ENCODE assay signal across 1 cellular context in genomic region chr1:53899206-53899628, GRCh38.
TF ChIP-seq lines count a peak whose summit lies in the region.

No MANE protein-coding gene starts in this region.

TF ChIP-seq in HepG2, 621 proteins besides CTCF, POLR2A, EP300 and RAD21 (continued from another document and continues in another):
- TF ChIP-seq ZBTB1 (CRISPR knock-in tag; IDR thresholded peaks at IDR 0.05; ENCODE audit: borderline replicate concordance), result no peak
- no peak; the same call in 1 of the 2 replicates for TF ChIP-seq RXRA (CRISPR knock-in tag; IDR thresholded peaks at IDR 0.05)
- TF ChIP-seq ZNF234 (CRISPR knock-in tag; conservative IDR thresholded peaks at IDR 0.05), result no peak
- no peak for TF ChIP-seq ZNF878 (CRISPR knock-in tag; IDR thresholded peaks at IDR 0.05)
- no peak for TF ChIP-seq CREB3 (CRISPR knock-in tag; IDR thresholded peaks at IDR 0.05)
- no peak for TF ChIP-seq CHCHD3 (CRISPR knock-in tag; IDR thresholded peaks at IDR 0.05)
- TF ChIP-seq HMGA1 (CRISPR knock-in tag; conservative IDR thresholded peaks at IDR 0.05), result no peak
- TF ChIP-seq ZNF564 (CRISPR knock-in tag; IDR thresholded peaks at IDR 0.05), result no peak
- TF ChIP-seq DR1 (CRISPR knock-in tag; IDR thresholded peaks at IDR 0.05), result no peak
- no peak for TF ChIP-seq ZNF850 (CRISPR knock-in tag; conservative IDR thresholded peaks at IDR 0.05)
- no peak for TF ChIP-seq AHDC1 (CRISPR knock-in tag; IDR thresholded peaks at IDR 0.05; ENCODE audit: borderline replicate concordance)
- TF ChIP-seq ISL2 (CRISPR knock-in tag; IDR thresholded peaks at IDR 0.05), result 0 out of 2 replicates have a peak, but pooled peaks have one; percentile 34
- TF ChIP-seq PAF1 (CRISPR knock-in tag; IDR thresholded peaks at IDR 0.05), result no peak
- no peak for TF ChIP-seq NBN (conservative IDR thresholded peaks at IDR 0.05)
- no peak for TF ChIP-seq ZNF343 (CRISPR knock-in tag; IDR thresholded peaks at IDR 0.05)
- TF ChIP-seq ZNF318 (CRISPR knock-in tag; IDR thresholded peaks at IDR 0.05), result no peak
- TF ChIP-seq MIXL1 (CRISPR knock-in tag; IDR thresholded peaks at IDR 0.05), result peak; percentile 67; the same call in 1 of the 2 replicates
- TF ChIP-seq HNRNPLL (IDR thresholded peaks at IDR 0.05; ENCODE audit: low read depth, low read length, poor library complexity, severe bottlenecking), result no peak
- no peak for TF ChIP-seq ZNF432 (CRISPR knock-in tag; IDR thresholded peaks at IDR 0.05; ENCODE audit: borderline replicate concordance)
- no peak for TF ChIP-seq ZNF143 (CRISPR knock-in tag; IDR thresholded peaks at IDR 0.05)
- TF ChIP-seq ZBTB7B (CRISPR knock-in tag; IDR thresholded peaks at IDR 0.05), result peak; percentile 39; the same call in 1 of the 2 replicates
- TF ChIP-seq ZNF737 (CRISPR knock-in tag; IDR thresholded peaks at IDR 0.05; ENCODE audit: borderline replicate concordance), result no peak
- TF ChIP-seq GATA4 (IDR thresholded peaks at IDR 0.05; ENCODE audit: borderline replicate concordance, low read depth), result no peak
- TF ChIP-seq ATF7 (IDR thresholded peaks at IDR 0.05), result no peak
- TF ChIP-seq ATF7 (CRISPR knock-in tag; IDR thresholded peaks at IDR 0.05), result no peak
- TF ChIP-seq ZNF672 (CRISPR knock-in tag; IDR thresholded peaks at IDR 0.05), result no peak
- TF ChIP-seq ZNF446 (CRISPR knock-in tag; IDR thresholded peaks at IDR 0.05), result no peak
- no peak for TF ChIP-seq ZSCAN31 (CRISPR knock-in tag; IDR thresholded peaks at IDR 0.05; ENCODE audit: low read depth)
- no peak for TF ChIP-seq ADNP (CRISPR knock-in tag; IDR thresholded peaks at IDR 0.05)
- TF ChIP-seq ATAD3A (CRISPR knock-in tag; IDR thresholded peaks at IDR 0.05), result no peak
- TF ChIP-seq KAT7 (CRISPR knock-in tag; IDR thresholded peaks at IDR 0.05; ENCODE audit: borderline replicate concordance), result no peak
- no peak for TF ChIP-seq ZNF660 (CRISPR knock-in tag; IDR thresholded peaks at IDR 0.05; ENCODE audit: borderline replicate concordance, low read depth)
- TF ChIP-seq ZMYM3 (CRISPR knock-in tag; IDR thresholded peaks at IDR 0.05), result no peak
- TF ChIP-seq BCL3 (CRISPR knock-in tag; IDR thresholded peaks at IDR 0.05), result no peak
- no peak for TF ChIP-seq FLYWCH1 (CRISPR knock-in tag; IDR thresholded peaks at IDR 0.05)
- TF ChIP-seq ZNF768 (CRISPR knock-in tag; IDR thresholded peaks at IDR 0.05), result no peak
- no peak for TF ChIP-seq ZNF567 (CRISPR knock-in tag; IDR thresholded peaks at IDR 0.05; ENCODE audit: borderline replicate concordance)
- no peak for TF ChIP-seq KLF6 (CRISPR knock-in tag; IDR thresholded peaks at IDR 0.05)
- no peak for TF ChIP-seq CAMTA2 (CRISPR knock-in tag; IDR thresholded peaks at IDR 0.05; ENCODE audit: borderline replicate concordance)
- TF ChIP-seq KMT2A (CRISPR knock-in tag; IDR thresholded peaks at IDR 0.05), result no peak
- no peak for TF ChIP-seq USF2 (IDR thresholded peaks at IDR 0.05; ENCODE audit: low read depth, low read length)
- TF ChIP-seq USF2 (CRISPR knock-in tag; IDR thresholded peaks at IDR 0.05; ENCODE audit: borderline replicate concordance), result no peak
- TF ChIP-seq NR2F6 (IDR thresholded peaks at IDR 0.05), result 0 out of 2 replicates have a peak, but pooled peaks have one; percentile 10
- no peak; the same call in 1 of the 2 replicates for TF ChIP-seq NR2F6 (CRISPR knock-in tag; IDR thresholded peaks at IDR 0.05)
- no peak for TF ChIP-seq ZFP90 (CRISPR knock-in tag; IDR thresholded peaks at IDR 0.05; ENCODE audit: borderline replicate concordance)
- no peak for TF ChIP-seq ETV6 (CRISPR knock-in tag; conservative IDR thresholded peaks at IDR 0.05)
- TF ChIP-seq SALL1 (CRISPR knock-in tag; IDR thresholded peaks at IDR 0.05), result peak; percentile 47
- peak; percentile 58; the same call in 1 of the 2 replicates for TF ChIP-seq PHF21A (CRISPR knock-in tag; IDR thresholded peaks at IDR 0.05)
- no peak for TF ChIP-seq MNT (IDR thresholded peaks at IDR 0.05)
